In the genomic region with DNA sequence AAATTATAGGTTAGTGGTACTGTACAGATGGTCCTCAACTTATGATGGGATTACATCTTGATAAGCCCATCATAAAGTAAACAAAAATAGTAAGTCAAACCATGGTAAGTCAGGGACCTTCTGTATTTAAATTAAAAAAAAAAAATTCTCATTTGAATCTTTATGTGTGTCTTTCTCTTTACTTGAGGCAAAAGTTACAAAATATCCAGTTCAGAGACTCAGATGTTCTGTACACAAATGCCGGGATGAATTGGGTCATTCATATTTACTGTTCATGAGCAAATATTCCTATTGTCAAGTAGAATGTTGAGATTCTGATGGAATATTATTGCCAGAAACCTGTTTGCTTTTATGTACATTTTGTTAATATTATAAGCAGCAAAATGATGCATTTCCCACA, we compare ENCODE assay signal across 26 cellular contexts.
"Had no signal": no experiment of that assay in that cellular context is flagged by ENCODE, and none has a peak within 500 bp of the region (broad histone marks: within the 10 kb centered on the region; RNA-seq: fewer than 3 reads in every experiment).

No MANE protein-coding gene starts in this region.

- H3K4me1 Mint-ChIP-seq: activated B cell treated with CpG ODN at 0.5 μM for 24 hours had no signal

- H3K9me3 Mint-ChIP-seq: activated B cell treated with CpG ODN at 0.5 μM for 24 hours; activated T-cell treated with anti-CD3 and anti-CD28 coated beads, Interleukin-2, amount 50 U/mL, for 72 hours; effector memory CD8-positive, alpha-beta T cell; immature natural killer cell; memory B cell; naive thymus-derived CD4-positive, alpha-beta T cell; neural crest cell had no signal

- H3K27me3 Mint-ChIP-seq: activated B cell treated with CpG ODN at 0.5 μM for 24 hours; activated naive CD8-positive, alpha-beta T cell; effector memory CD8-positive, alpha-beta T cell; naive thymus-derived CD4-positive, alpha-beta T cell had no signal

- H3K27ac ChIP-seq: body of pancreas, right lobe of liver had no signal

- H3K27ac Mint-ChIP-seq: activated B cell treated with CpG ODN at 0.5 μM for 24 hours; activated naive CD8-positive, alpha-beta T cell; activated T-cell treated with anti-CD3 and anti-CD28 coated beads, Interleukin-2, amount 50 U/mL, for 72 hours; memory B cell; naive thymus-derived CD4-positive, alpha-beta T cell had no signal

- H3K4me3 Mint-ChIP-seq: activated B cell treated with CpG ODN at 0.5 μM for 24 hours; activated naive CD8-positive, alpha-beta T cell; activated T-cell treated with anti-CD3 and anti-CD28 coated beads, Interleukin-2, amount 50 U/mL, for 72 hours; effector memory CD8-positive, alpha-beta T cell; immature natural killer cell; memory B cell; naive thymus-derived CD4-positive, alpha-beta T cell; neural crest cell had no signal

- ATAC-seq: activated T-cell treated with anti-CD3 and anti-CD28 coated beads, Interleukin-2, amount 50 U/mL, for 72 hours; body of pancreas; effector memory CD8-positive, alpha-beta T cell; gastroesophageal sphincter; left colon; naive thymus-derived CD4-positive, alpha-beta T cell; stimulated activated naive CD8-positive, alpha-beta T cell treated with anti-CD3 and anti-CD28 coated beads, Interleukin-15, Interleukin-2, amounts not matched to agents 100 U/mL and 50 U/mL, for 24 hours had no signal

- H3K9me3 ChIP-seq: body of pancreas, gastroesophageal sphincter, right lobe of liver, tibial nerve had no signal

- H3K36me3 ChIP-seq: gastroesophageal sphincter, right lobe of liver, tibial nerve had no signal

- H3K4me3 ChIP-seq: body of pancreas, gastroesophageal sphincter, right lobe of liver, tibial nerve had no signal

- H3K27me3 ChIP-seq: body of pancreas, gastroesophageal sphincter, right lobe of liver, tibial nerve had no signal

- DNase-seq: activated B cell treated with CpG ODN at 0.5 μM for 24 hours; activated CD4-positive, alpha-beta T cell treated with anti-CD3 and anti-CD28 coated beads, Interleukin-2, amount 50 U/mL, for 1 hour; activated naive CD4-positive, alpha-beta T cell; activated T-cell treated with anti-CD3 and anti-CD28 coated beads for 4 hours; activated T-cell treated with anti-CD3 and anti-CD28 coated beads, Interleukin-2, amount 50 U/mL, for 72 hours; anterior cingulate cortex; body of pancreas; cortex of kidney; effector memory CD8-positive, alpha-beta T cell; hypothalamus; immature natural killer cell; kidney; left colon; midbrain; naive thymus-derived CD4-positive, alpha-beta T cell; right lobe of liver; stimulated activated CD4-positive, alpha-beta T cell treated with anti-CD3 and anti-CD28 coated beads, Interleukin-12 subunit alpha, Interleukin-12 subunit beta, amount 100 ng/mL, for 4 hours; stimulated activated CD4-positive, alpha-beta T cell treated with anti-CD3 and anti-CD28 coated beads, Interleukin-4, amount 100 ng/mL, for 1 hour; stimulated activated naive CD8-positive, alpha-beta T cell treated with anti-CD3 and anti-CD28 coated beads, Interleukin-15, Interleukin-2, amounts not matched to agents 100 U/mL and 50 U/mL, for 24 hours; substantia nigra; T-helper 2 cell had no signal
